9 cellular contexts compared by ENCODE assay signal in genomic region chr7:130959743-130960207, GRCh38.
DNase-seq lines count a peak whose midpoint lies in the region; FAIRE-seq lines count a peak whose summit lies in the region.
"Had no signal": no experiment of that assay in that cellular context is flagged by ENCODE, and none has a peak within 500 bp of the region (broad histone marks: within the 10 kb centered on the region; RNA-seq: fewer than 3 reads in every experiment).

No MANE protein-coding gene starts in this region.

- no peaks in the 10 kb centered on the region for H3K79me1 ChIP-seq in mesendoderm (ENCODE audit: low read length)

- no peak overlapping the region for H3K18ac ChIP-seq in mesendoderm (ENCODE audit: low read length)

- H2AK5ac ChIP-seq in mesendoderm (ENCODE audit: low read length): no peak overlapping the region

- H3K27ac Mint-ChIP-seq in activated naive CD4-positive, alpha-beta T cell treated with anti-CD3 and anti-CD28 coated beads, Interleukin-2, amount 50 U/mL, for 24 hours: peak overlapping the region; percentile 100

- no peak overlapping the region for H2BK5ac ChIP-seq in mesendoderm (ENCODE audit: low read length)

- H3K4ac ChIP-seq in mesendoderm (ENCODE audit: low read depth, low read length): no peak overlapping the region

- H3K4me2 ChIP-seq in mesendoderm (ENCODE audit: low read length): no peak overlapping the region

- H3K79me2 ChIP-seq in mesendoderm (ENCODE audit: control insufficient read depth, insufficient read depth, low read length): no peaks in the 10 kb centered on the region

- no peak overlapping the region for H3K56ac ChIP-seq in mesendoderm (ENCODE audit: low read length)

- no peaks in the 10 kb centered on the region for H3K9me3 Mint-ChIP-seq in activated naive CD4-positive, alpha-beta T cell treated with anti-CD3 and anti-CD28 coated beads, Interleukin-2, amount 50 U/mL, for 24 hours

- peaks cover 55% of the 10 kb centered on the region for H3K36me3 Mint-ChIP-seq in activated naive CD4-positive, alpha-beta T cell treated with anti-CD3 and anti-CD28 coated beads, Interleukin-2, amount 50 U/mL, for 24 hours

- DNase-seq in DMS 273 (lab: John Stamatoyannopoulos, UW; ENCODE audit: unreplicated experiment) (peak; percentile 50), DMS 273 treated with DMSO at 0.1 percent for 48 hours (lab: John Stamatoyannopoulos, UW) (no peak), M059J (ENCODE audit: low read depth) (peak; percentile 91), mesendoderm (peak; percentile 25), NCI-H2196 treated with DMSO at 0.1 percent for 48 hours (lab: John Stamatoyannopoulos, UW; ENCODE audit: unreplicated experiment) (no peak), frontal cortex (ENCODE audit: low spot score in 2 of 2) (no peak), SK-N-DZ (ENCODE audit: low spot score) (no peak)

- H2BK15ac ChIP-seq in mesendoderm (replicated peaks; ENCODE audit: low read depth): no peak overlapping the region

- no peaks in the 10 kb centered on the region for H3K36me3 ChIP-seq in mesendoderm (ENCODE audit: control insufficient read depth, insufficient read depth, low read length)

- H3K27me3 Mint-ChIP-seq in activated naive CD4-positive, alpha-beta T cell treated with anti-CD3 and anti-CD28 coated beads, Interleukin-2, amount 50 U/mL, for 24 hours: no peaks in the 10 kb centered on the region

- no peak overlapping the region for H3K4me3 ChIP-seq in mesendoderm (ENCODE audit: low read length)

- H3K9ac ChIP-seq in mesendoderm (ENCODE audit: low read length): no peak overlapping the region

- H3K27me3 ChIP-seq in mesendoderm (ENCODE audit: insufficient read depth, low read length, poor library complexity): no peaks in the 10 kb centered on the region

- H4K5ac ChIP-seq in mesendoderm (ENCODE audit: low read length): no peak overlapping the region

- no peak overlapping the region for H3K27ac ChIP-seq in mesendoderm (ENCODE audit: low read depth, low read length)

- H2BK120ac ChIP-seq in mesendoderm (ENCODE audit: low read depth, low read length): no peak overlapping the region

- H3K4me3 Mint-ChIP-seq in activated naive CD4-positive, alpha-beta T cell treated with anti-CD3 and anti-CD28 coated beads, Interleukin-2, amount 50 U/mL, for 24 hours: no peak overlapping the region

- H3K4me1 Mint-ChIP-seq in activated naive CD4-positive, alpha-beta T cell treated with anti-CD3 and anti-CD28 coated beads, Interleukin-2, amount 50 U/mL, for 24 hours: peaks cover 37% of the 10 kb centered on the region

- H3K4me1 ChIP-seq in mesendoderm (ENCODE audit: control insufficient read depth, low read depth, low read length): no peaks in the 10 kb centered on the region

- no CpG with 5 or more reads among the region's 9 CpGs for WGBS in mesendoderm (ENCODE audit: extremely low coverage, insufficient coverage, low lambda C conversion rate)

- FAIRE-seq in frontal cortex (lab: Jason Lieb, UNC): no peak
- FAIRE-seq: bronchial epithelial cell had no signal

- H3K23ac ChIP-seq in mesendoderm (ENCODE audit: low read length): no peak overlapping the region

- no peak overlapping the region for H4K8ac ChIP-seq in mesendoderm (ENCODE audit: low read depth, low read length)

Comparison
In these comparisons a context has a peak if more than half of its experiments do, and no peak if none do; other contexts are left out.
1. DNase-seq: peak in DMS 273 (single experiment), M059J (single experiment) and mesendoderm (single experiment); none in DMS 273 treated with DMSO at 0.1 percent for 48 hours (single experiment), NCI-H2196 treated with DMSO at 0.1 percent for 48 hours (single experiment), frontal cortex (0 of 2) and SK-N-DZ (single experiment).